In genomic region chr17:28949185-28950016, GRCh38 we compare ENCODE assay signal across 1 cellular context.
TF ChIP-seq lines count a peak whose summit lies in the region.

No MANE protein-coding gene starts in this region.

TF ChIP-seq in endothelial cell of umbilical vein, 7 proteins besides CTCF, POLR2A, EP300 and RAD21 (continued from another document):
- TF ChIP-seq MAX (IDR thresholded peaks at IDR 0.05; ENCODE audit: insufficient read depth, insufficient read length) (no peak), POLR2AphosphoS5 (IDR thresholded peaks at IDR 0.05; ENCODE audit: insufficient read depth, low read depth, low read length) (peak; percentile 66), GATA2 (IDR thresholded peaks at IDR 0.05; ENCODE audit: insufficient read depth, insufficient read length, low read depth, low read length) (no peak)
